In genomic region chr15:90325677-90326200, GRCh38 we compare ENCODE assay signal across 19 cellular contexts. TPM values are rescaled to one million over a fixed set of nuclear protein-coding genes. Genes with fewer than 3 reads are reported as not detected.
DNase-seq lines count a peak whose midpoint lies in the region; ATAC-seq, FAIRE-seq and TF ChIP-seq lines count a peak whose summit lies in the region.
"Had no signal": no experiment of that assay in that cellular context is flagged by ENCODE, and none has a peak within 500 bp of the region (broad histone marks: within the 10 kb centered on the region; RNA-seq: fewer than 3 reads in every experiment).

No MANE protein-coding gene starts in this region.

- H2AFZ ChIP-seq in neuronal stem cell (ENCODE audit: low read length) = no peak overlapping the region

- peak overlapping the region; percentile 14 for H3K27ac Mint-ChIP-seq in Caco-2 (ENCODE audit: unreplicated experiment)
- peak overlapping the region; percentile 31 for H3K27ac Mint-ChIP-seq in activated T-helper 1 cell treated with anti-CD3 and anti-CD28 coated beads, Interleukin-12 subunit alpha, Interleukin-12 subunit beta, Interleukin-2, Interleukin-4 antibody, amounts not matched to agents 30 ng/mL and 10 ng/mL and 1 ng/mL, durations not matched to agents 14 hours and 24 hours and 36 hours
- H3K27ac Mint-ChIP-seq in immature natural killer cell = no peak overlapping the region

- no peaks in the 10 kb centered on the region for H3K9me3 ChIP-seq in Caco-2
- H3K9me3 ChIP-seq in neuronal stem cell (replicated peaks in 1 of 2; ENCODE audit: control insufficient read depth in 2 of 2, insufficient read depth in 1 of 2, low read depth in 1 of 2, low read length in 2 of 2) = no peaks in the 10 kb centered on the region
- H3K9me3 ChIP-seq: BLaER1 treated with 17β-estradiol and CSF1 and Interleukin-3, amounts not matched to agents 10 nM and 100 nM had no signal

- no peak overlapping the region for H3K4ac ChIP-seq in neuronal stem cell (ENCODE audit: low read length)

- H3K4me3 Mint-ChIP-seq in Caco-2 (ENCODE audit: unreplicated experiment) (no peak overlapping the region), immature natural killer cell (no peak overlapping the region)
- H3K4me3 Mint-ChIP-seq in activated T-helper 1 cell treated with anti-CD3 and anti-CD28 coated beads, Interleukin-12 subunit alpha, Interleukin-12 subunit beta, Interleukin-2, Interleukin-4 antibody, amounts not matched to agents 30 ng/mL and 10 ng/mL and 1 ng/mL, durations not matched to agents 14 hours and 24 hours and 36 hours = no peak overlapping the region
- H3K4me3 Mint-ChIP-seq: H9 had no signal

- no peak overlapping the region for H3K4me2 ChIP-seq in neuronal stem cell (ENCODE audit: insufficient read depth, low read length, poor library complexity, severe bottlenecking)
- H3K4me2 ChIP-seq: KMS-11 had no signal

- H2BK15ac ChIP-seq in neuronal stem cell (ENCODE audit: low read length) = no peak overlapping the region

- H2BK120ac ChIP-seq in neuronal stem cell (ENCODE audit: low read depth, low read length) = no peak overlapping the region

- H3K9ac ChIP-seq in neuronal stem cell (ENCODE audit: low read depth, low read length, poor library complexity) = no peak overlapping the region
- H3K9ac ChIP-seq: BLaER1 treated with 17β-estradiol and CSF1 and Interleukin-3, amounts not matched to agents 10 nM and 100 nM; KMS-11 had no signal

- DNase-seq in Caco-2 = no peak
- no peak for DNase-seq in activated T-helper 1 cell treated with anti-CD3 and anti-CD28 coated beads, Interleukin-12 subunit alpha, Interleukin-12 subunit beta, Interleukin-2, Interleukin-4 antibody, amounts not matched to agents 30 ng/mL and 10 ng/mL and 1 ng/mL, durations not matched to agents 14 hours and 24 hours and 36 hours (ENCODE audit: low spot score)
- DNase-seq in neuronal stem cell (ENCODE audit: low spot score) = no peak
- DNase-seq in immature natural killer cell = no peak
- DNase-seq in effector CD8-positive, alpha-beta T cell (lab: John Stamatoyannopoulos, UW) = no peak
- DNase-seq in urothelium cell line (ENCODE audit: low spot score) = no peak
- no peak for DNase-seq in stimulated activated CD4-positive, alpha-beta T cell treated with anti-CD3 and anti-CD28 coated beads, Interleukin-1b, Interleukin-23, amount 100 ng/mL, for 48 hours
- DNase-seq: DMS79 treated with DMSO at 0.1 percent for 48 hours, H9, NCI-H1417, NCI-H187, NCI-H2107, NCI-H510A, NCI-H748 treated with DMSO at 0.1 percent for 48 hours, OCI-M1, Right ventricle myocardium superior had no signal

- H3K4me1 Mint-ChIP-seq in Caco-2 (ENCODE audit: low read depth, unreplicated experiment) = peaks cover 15% of the 10 kb centered on the region
- peaks cover 5% of the 10 kb centered on the region for H3K4me1 Mint-ChIP-seq in activated T-helper 1 cell treated with anti-CD3 and anti-CD28 coated beads, Interleukin-12 subunit alpha, Interleukin-12 subunit beta, Interleukin-2, Interleukin-4 antibody, amounts not matched to agents 30 ng/mL and 10 ng/mL and 1 ng/mL, durations not matched to agents 14 hours and 24 hours and 36 hours (ENCODE audit: low read depth)
- H3K4me1 Mint-ChIP-seq in immature natural killer cell = no peaks in the 10 kb centered on the region

- no TSS peak for BruUV-seq in Caco-2 (replicated peaks; lab: Mats Ljungman, UMichigan)

- peaks cover 8% of the 10 kb centered on the region for H3K36me3 Mint-ChIP-seq in Caco-2 (ENCODE audit: insufficient read depth, unreplicated experiment)
- no peaks in the 10 kb centered on the region for H3K36me3 Mint-ChIP-seq in activated T-helper 1 cell treated with anti-CD3 and anti-CD28 coated beads, Interleukin-12 subunit alpha, Interleukin-12 subunit beta, Interleukin-2, Interleukin-4 antibody, amounts not matched to agents 30 ng/mL and 10 ng/mL and 1 ng/mL, durations not matched to agents 14 hours and 24 hours and 36 hours (ENCODE audit: low read depth)
- H3K36me3 Mint-ChIP-seq in immature natural killer cell = no peaks in the 10 kb centered on the region

- FAIRE-seq in urothelium cell line (lab: Jason Lieb, UNC) = no peak

- H2AK5ac ChIP-seq in neuronal stem cell (ENCODE audit: low read depth, low read length) = peak overlapping the region; percentile 14

- no peaks in the 10 kb centered on the region for H3K79me1 ChIP-seq in neuronal stem cell (ENCODE audit: low read depth, low read length)

- H3K27me3 Mint-ChIP-seq in Caco-2 (ENCODE audit: insufficient read depth, unreplicated experiment) (no peaks in the 10 kb centered on the region), immature natural killer cell (ENCODE audit: low read depth in 3 of 3) (no peaks in the 10 kb centered on the region)
- H3K27me3 Mint-ChIP-seq in activated T-helper 1 cell treated with anti-CD3 and anti-CD28 coated beads, Interleukin-12 subunit alpha, Interleukin-12 subunit beta, Interleukin-2, Interleukin-4 antibody, amounts not matched to agents 30 ng/mL and 10 ng/mL and 1 ng/mL, durations not matched to agents 14 hours and 24 hours and 36 hours (ENCODE audit: insufficient read depth) = peaks cover 8% of the 10 kb centered on the region

- no peak overlapping the region for H4K8ac ChIP-seq in neuronal stem cell (ENCODE audit: low read depth, low read length)

- no peak for TF ChIP-seq CTCF in Caco-2 (IDR thresholded peaks at IDR 0.05; ENCODE audit: insufficient read depth in 1 of 2, low read depth in 1 of 2, low read length in 1 of 2, severe bottlenecking in 1 of 2, unreplicated experiment in 1 of 2)

- intact Hi-C loops in Caco-2 (cut with micrococcal nuclease; ENCODE audit: unreplicated experiment) = no loop called here
- intact Hi-C loops in activated T-helper 1 cell treated with anti-CD3 and anti-CD28 coated beads, Interleukin-12 subunit alpha, Interleukin-12 subunit beta, Interleukin-2, Interleukin-4 antibody, amounts not matched to agents 30 ng/mL and 10 ng/mL and 1 ng/mL, durations not matched to agents 14 hours and 24 hours and 36 hours (cut with micrococcal nuclease) = no loop called here

- H3K4me1 ChIP-seq in Caco-2 (peaks cover 22% of the 10 kb centered on the region), neuronal stem cell (ENCODE audit: control insufficient read depth in 2 of 2, insufficient read depth in 1 of 2, low read depth in 1 of 2, low read length in 2 of 2) (peaks cover 0 to 4% of the 10 kb centered on the region in 2 donors)

- no peak overlapping the region for H3K4me3 ChIP-seq in Caco-2 (ENCODE audit: low read depth, low read length)
- H3K4me3 ChIP-seq in neuronal stem cell (ENCODE audit: low read length in 2 of 2) = no peak overlapping the region
- H3K4me3 ChIP-seq: BLaER1 treated with 17β-estradiol and CSF1 and Interleukin-3, amounts not matched to agents 10 nM and 100 nM had no signal

- CTCF ChIA-PET in Caco-2 (lab: Charles Lee) = interaction anchor here (0.6 kb wide), 1 partner anchor 98 kb away, joined by 3 read pairs; no protein-coding TSS in a partner anchor

- no peaks in the 10 kb centered on the region for H3K27me3 ChIP-seq in Caco-2 (replicated peaks; ENCODE audit: control insufficient read depth, insufficient read depth, low read length)
- H3K27me3 ChIP-seq in neuronal stem cell (ENCODE audit: control insufficient read depth in 3 of 3, insufficient read depth in 3 of 3, low read depth in 1 of 3, low read length in 3 of 3) = no peaks in the 10 kb centered on the region
- H3K27me3 ChIP-seq: BLaER1 treated with 17β-estradiol and CSF1 and Interleukin-3, amounts not matched to agents 10 nM and 100 nM had no signal

- H3K18ac ChIP-seq in neuronal stem cell (ENCODE audit: low read length) = peak overlapping the region; percentile 53

- no peak overlapping the region for H3K14ac ChIP-seq in neuronal stem cell (ENCODE audit: low read length)

- no peak overlapping the region for H4K91ac ChIP-seq in neuronal stem cell (ENCODE audit: low read depth, low read length, poor library complexity)

- POLR2A ChIA-PET in Caco-2 (lab: Charles Lee) = no interaction called here

- no peaks in the 10 kb centered on the region for H3K36me3 ChIP-seq in Caco-2 (ENCODE audit: control insufficient read depth, insufficient read depth, low read length)
- H3K36me3 ChIP-seq in neuronal stem cell (replicated peaks in 1 of 2; ENCODE audit: control insufficient read depth in 2 of 2, insufficient read depth in 2 of 2, low read length in 2 of 2) = no peaks in the 10 kb centered on the region
- H3K36me3 ChIP-seq: BLaER1 treated with 17β-estradiol and CSF1 and Interleukin-3, amounts not matched to agents 10 nM and 100 nM had no signal

- WGBS in neuronal stem cell (ENCODE audit: extremely low coverage in 2 of 2, insufficient read length in 2 of 2, insufficient replicate concordance in 1 of 2), 2 donors = no CpG with 5 or more reads among the region's 5 CpGs

- H2BK5ac ChIP-seq in neuronal stem cell (ENCODE audit: low read length) = peak overlapping the region; percentile 48

- H3K9me3 Mint-ChIP-seq in Caco-2 (ENCODE audit: unreplicated experiment) (no peaks in the 10 kb centered on the region), immature natural killer cell (no peaks in the 10 kb centered on the region)
- no peaks in the 10 kb centered on the region for H3K9me3 Mint-ChIP-seq in activated T-helper 1 cell treated with anti-CD3 and anti-CD28 coated beads, Interleukin-12 subunit alpha, Interleukin-12 subunit beta, Interleukin-2, Interleukin-4 antibody, amounts not matched to agents 30 ng/mL and 10 ng/mL and 1 ng/mL, durations not matched to agents 14 hours and 24 hours and 36 hours
- H3K9me3 Mint-ChIP-seq: H9 had no signal

- H2BK12ac ChIP-seq in neuronal stem cell (ENCODE audit: low read length) = no peak overlapping the region

- no peak overlapping the region for H3K27ac ChIP-seq in neuronal stem cell (replicated peaks; ENCODE audit: low read length)
- H3K27ac ChIP-seq: KMS-11 had no signal

- H3K23ac ChIP-seq in neuronal stem cell (ENCODE audit: low read depth, low read length, poor library complexity) = peak overlapping the region; percentile 11

- peak; percentile 71 for ATAC-seq in esophagus mucosa

RNA-seq across cellular contexts. Expression of gene ZNF774, which starts 26.3 kb away (rescaled TPM):
- total RNA-seq in Caco-2 (2022) (9.4 and 11.9 TPM in 2 replicates), esophagus mucosa (2.4 TPM)
- total RNA-seq in activated T-helper 1 cell treated with anti-CD3 and anti-CD28 coated beads, Interleukin-12 subunit alpha, Interleukin-12 subunit beta, Interleukin-2, Interleukin-4 antibody, amounts not matched to agents 30 ng/mL and 10 ng/mL and 1 ng/mL, durations not matched to agents 14 hours and 24 hours and 36 hours = 1.6 and 2.1 TPM in 2 replicates
- 2.5 TPM for polyA plus RNA-seq in neuronal stem cell (2013, experiment 1 of 2)
- polyA plus RNA-seq in neuronal stem cell (2013, experiment 2 of 2) = 2.8 TPM
- polyA plus RNA-seq in immature natural killer cell = under 1 TPM in 1 of 3 donors, not detected in 2; 0.16 TPM

Comparison
In these comparisons a context has a peak if more than half of its experiments do, and no peak if none do; other contexts are left out.
1. H3K27ac Mint-ChIP-seq: peak in Caco-2 (single experiment) and activated T-helper 1 cell treated with anti-CD3 and anti-CD28 coated beads, Interleukin-12 subunit alpha, Interleukin-12 subunit beta, Interleukin-2, Interleukin-4 antibody, amounts not matched to agents 30 ng/mL and 10 ng/mL and 1 ng/mL, durations not matched to agents 14 hours and 24 hours and 36 hours (single experiment); none in immature natural killer cell (0 of 6).